Comparison of ENCODE assay signal across 8 cellular contexts in genomic region chrX:151397741-151398070, GRCh38. TPM values are rescaled to one million over a fixed set of nuclear protein-coding genes. Genes with fewer than 3 reads are reported as not detected.
A peak's percentile ranks its signal among the peaks of the same experiment; 100 is the strongest.
DNase-seq lines count a peak whose midpoint lies in the region; TF ChIP-seq lines count a peak whose summit lies in the region.

No MANE protein-coding gene starts in this region.

- TF ChIP-seq CTCF in GM20000 (IDR thresholded peaks at IDR 0.05; ENCODE audit: extremely low read depth, missing control alignments) (no peak), prostate gland (IDR thresholded peaks at IDR 0.05) (no peak)

- H3K4me3 ChIP-seq in esophagus (ENCODE audit: low read depth in 1 of 2, low read length in 2 of 2) (peak overlapping the region; percentile 57 to 78), prostate gland (peak overlapping the region; percentile 53 to 59)

- H3K4me1 ChIP-seq in esophagus (ENCODE audit: control insufficient read depth in 2 of 2, insufficient read depth in 2 of 2, low read length in 1 of 2), result no peaks in the 10 kb centered on the region
- no peaks in the 10 kb centered on the region for H3K4me1 ChIP-seq in prostate gland (replicated peaks)

- no peak for TF ChIP-seq POLR2A in prostate gland (IDR thresholded peaks at IDR 0.05)

- H3K36me3 ChIP-seq in esophagus (ENCODE audit: control insufficient read depth in 2 of 2, insufficient read depth in 2 of 2, low read length in 1 of 2) (no peaks in the 10 kb centered on the region), prostate gland (no peaks in the 10 kb centered on the region)

- intact Hi-C loops in prostate gland (cut with DNase I), result loop anchor here (10.0 kb wide), 1 partner anchor 1763 kb away; the partner anchor contains the start of gene TMEM185A

- H3K27me3 ChIP-seq in esophagus (ENCODE audit: control insufficient read depth in 1 of 2, insufficient read depth in 2 of 2, low read length in 2 of 2), result no peaks in the 10 kb centered on the region
- no peaks in the 10 kb centered on the region for H3K27me3 ChIP-seq in prostate gland (replicated peaks; ENCODE audit: insufficient read depth)

- H3K9me3 ChIP-seq in esophagus (ENCODE audit: control insufficient read depth in 2 of 2, insufficient read depth in 1 of 2, low read depth in 1 of 2, low read length in 1 of 2), result peaks cover 0 to 3% of the 10 kb centered on the region in 2 donors
- no peaks in the 10 kb centered on the region for H3K9me3 ChIP-seq in prostate gland

- DNase-seq in AG20443 (ENCODE audit: low spot score) (peak; percentile 7), GM20000 (ENCODE audit: low spot score) (peak; percentile 15), RPMI7951 (ENCODE audit: low read depth) (peak; percentile 0), prostate gland (ENCODE audit: low spot score) (no peak), HuH-7 (ENCODE audit: low spot score) (no peak), COLO668 (lab: John Stamatoyannopoulos, UW; ENCODE audit: unreplicated experiment) (no peak)
- no peak for DNase-seq in stimulated activated naive CD4-positive, alpha-beta T cell (lab: John Stamatoyannopoulos, UW)

- H3K27ac ChIP-seq in esophagus (ENCODE audit: low read depth in 2 of 2, low read length in 1 of 2) (peak overlapping the region; percentile 70 to 72), prostate gland (no peak overlapping the region)

- 2 to 10% methylated on average over 2 of the region's 2 CpGs for WGBS in esophagus, 2 donors
- WGBS in prostate gland, result 0% methylated on average over 2 of the region's 2 CpGs

RNA-seq across cellular contexts. Expression of gene VMA21, which starts 0.7 kb away (rescaled TPM):
- 60.3 and 63.6 TPM in 2 replicates for total RNA-seq in RPMI7951 (2014; rRNA removed; shearing (Covaris generic))
- 1 to 10 TPM; 4.2 to 7.1 TPM for polyA plus RNA-seq in esophagus
- 10 to 100 TPM; 33.8 to 42.0 TPM for total RNA-seq in prostate gland

Comparison
In these comparisons a context has a peak if more than half of its experiments do, and no peak if none do; other contexts are left out.
1. DNase-seq: peak in AG20443 (single experiment), GM20000 (single experiment) and RPMI7951 (single experiment); none in prostate gland (single experiment), HuH-7 (single experiment), COLO668 (single experiment) and stimulated activated naive CD4-positive, alpha-beta T cell (0 of 6).
2. H3K27ac ChIP-seq: peak in esophagus (2 of 2); none in prostate gland (0 of 2).